8 cellular contexts compared by ENCODE assay signal in the genomic region with DNA sequence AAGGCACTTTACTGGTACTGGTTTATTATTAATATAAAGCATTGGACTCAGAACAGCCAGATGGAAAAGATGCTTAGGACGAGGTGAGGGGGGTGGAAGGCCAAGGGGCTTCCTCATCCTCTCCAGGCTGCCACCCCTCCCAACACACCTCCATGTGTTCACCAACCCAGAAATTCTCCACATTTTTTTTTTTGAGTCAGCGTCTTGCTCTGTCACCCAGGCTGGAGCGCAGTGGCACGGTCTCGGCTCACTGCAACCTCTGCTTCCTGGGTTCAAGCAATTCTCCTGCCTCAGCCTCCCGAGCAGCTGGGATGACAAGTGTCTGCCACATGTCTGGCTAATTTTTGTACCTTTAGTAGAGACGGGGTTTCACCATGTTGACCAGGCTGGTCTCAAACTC. TPM values are rescaled to one million over a fixed set of nuclear protein-coding genes. Genes with fewer than 3 reads are reported as not detected.
DNase-seq lines count a peak whose midpoint lies in the region; ATAC-seq and TF ChIP-seq lines count a peak whose summit lies in the region.
"Not testable (repeated sequence)": the region's sequence is repeated elsewhere in the genome, so short reads cannot be mapped to it uniquely, and the experiment has no call there.

No MANE protein-coding gene starts in this region.

- H3K27me3 Mint-ChIP-seq in Calu3 (ENCODE audit: unreplicated experiment) = peaks cover 20% of the 10 kb centered on the region
- not testable (repeated sequence) for H3K27me3 Mint-ChIP-seq in activated T-cell treated with anti-CD3 and anti-CD28 coated beads, Interleukin-2, amount 50 U/mL, for 72 hours (ENCODE audit: low read depth)
- peaks cover 18% of the 10 kb centered on the region for H3K27me3 Mint-ChIP-seq in stimulated activated naive CD8-positive, alpha-beta T cell treated with anti-CD3 and anti-CD28 coated beads, Interleukin-15, Interleukin-2, amounts not matched to agents 100 ng/mL and 50 ng/mL, for 24 hours

- H3K4me1 Mint-ChIP-seq in Calu3 (ENCODE audit: low read depth, unreplicated experiment) = peaks cover 24% of the 10 kb centered on the region
- peaks cover 87% of the 10 kb centered on the region for H3K4me1 Mint-ChIP-seq in activated T-cell treated with anti-CD3 and anti-CD28 coated beads, Interleukin-2, amount 50 U/mL, for 72 hours (ENCODE audit: low read depth)
- peaks cover 87% of the 10 kb centered on the region for H3K4me1 Mint-ChIP-seq in stimulated activated naive CD8-positive, alpha-beta T cell treated with anti-CD3 and anti-CD28 coated beads, Interleukin-15, Interleukin-2, amounts not matched to agents 100 ng/mL and 50 ng/mL, for 24 hours (ENCODE audit: low read depth)

- H3K4me1 ChIP-seq in ACC112 (ENCODE audit: control insufficient read depth, insufficient read depth, low read length, unreplicated experiment) (peaks cover 24% of the 10 kb centered on the region), hepatocyte (ENCODE audit: insufficient read depth) (peaks cover 14% of the 10 kb centered on the region)
- H3K4me1 ChIP-seq in SK-N-SH (ENCODE audit: control insufficient read depth in 1 of 2, insufficient read depth in 2 of 2, low read depth in 1 of 2, low read length in 1 of 2) = not testable (repeated sequence)

- TF ChIP-seq RAD21 in SK-N-SH (IDR thresholded peaks at IDR 0.05; ENCODE audit: low read length) = not testable (repeated sequence)

- TF ChIP-seq CTCF in Calu3 (IDR thresholded peaks at IDR 0.05; ENCODE audit: unreplicated experiment); SK-N-SH (IDR thresholded peaks at IDR 0.05); brain microvascular endothelial cell (IDR thresholded peaks at IDR 0.05; ENCODE audit: low read depth, low read length, missing control alignments); hepatocyte (IDR thresholded peaks at IDR 0.05; ENCODE audit: poor library complexity): not testable (repeated sequence)

- TF ChIP-seq EP300 in SK-N-SH (IDR thresholded peaks at IDR 0.05; ENCODE audit: borderline replicate concordance in 1 of 2, low read depth in 1 of 2, low read length in 1 of 2) = not testable (repeated sequence)

- H3K27ac Mint-ChIP-seq in Calu3 (ENCODE audit: unreplicated experiment) = not testable (repeated sequence)
- H3K27ac Mint-ChIP-seq in activated T-cell treated with anti-CD3 and anti-CD28 coated beads, Interleukin-2, amount 50 U/mL, for 72 hours = peak overlapping the region; percentile 69
- H3K27ac Mint-ChIP-seq in stimulated activated naive CD8-positive, alpha-beta T cell treated with anti-CD3 and anti-CD28 coated beads, Interleukin-15, Interleukin-2, amounts not matched to agents 100 ng/mL and 50 ng/mL, for 24 hours = peak overlapping the region; percentile 94

- POLR2A ChIA-PET in SK-N-SH (lab: Yijun Ruan, JAX) = not testable (repeated sequence)

- intact Hi-C loops in Calu3 (cut with micrococcal nuclease; ENCODE audit: unreplicated experiment) = not testable (repeated sequence)

- H4K20me1 ChIP-seq in SK-N-SH (ENCODE audit: insufficient read depth); hepatocyte (ENCODE audit: insufficient read depth, poor library complexity, severe bottlenecking): not testable (repeated sequence)

- peaks cover 15% of the 10 kb centered on the region for H3K79me2 ChIP-seq in ACC112 (ENCODE audit: control insufficient read depth, insufficient read depth, low read length, unreplicated experiment)
- not testable (repeated sequence) for H3K79me2 ChIP-seq in SK-N-SH (ENCODE audit: insufficient read depth); hepatocyte

- peak overlapping the region; percentile 75 for H3K4me3 Mint-ChIP-seq in Calu3 (ENCODE audit: low read depth, unreplicated experiment)
- H3K4me3 Mint-ChIP-seq in activated T-cell treated with anti-CD3 and anti-CD28 coated beads, Interleukin-2, amount 50 U/mL, for 72 hours = peak overlapping the region; percentile 84 to 96
- peak overlapping the region; percentile 35 for H3K4me3 Mint-ChIP-seq in stimulated activated naive CD8-positive, alpha-beta T cell treated with anti-CD3 and anti-CD28 coated beads, Interleukin-15, Interleukin-2, amounts not matched to agents 100 ng/mL and 50 ng/mL, for 24 hours

- peak overlapping the region; percentile 76 for H3K4me3 ChIP-seq in ACC112 (ENCODE audit: low read depth, low read length)
- H3K4me3 ChIP-seq in SK-N-SH (ENCODE audit: low read depth in 2 of 2, low read length in 1 of 2); brain microvascular endothelial cell (ENCODE audit: low read depth, low read length); hepatocyte: not testable (repeated sequence)

- in situ Hi-C loops in brain microvascular endothelial cell (cut with HindIII; ENCODE audit: low pct_ligation_motif_present, low sequenced_read_pairs) = not testable (repeated sequence)

- not testable (repeated sequence) for DNase-seq in Calu3; SK-N-SH; activated T-cell treated with anti-CD3 and anti-CD28 coated beads, Interleukin-2, amount 50 U/mL, for 72 hours; brain microvascular endothelial cell; hepatocyte (ENCODE audit: low spot score)
- peak; percentile 65 for DNase-seq in renal cortical epithelial cell (ENCODE audit: low read depth)

- not testable (repeated sequence) for H3K9ac ChIP-seq in SK-N-SH

- H3K9me3 Mint-ChIP-seq in Calu3 (ENCODE audit: low read depth, unreplicated experiment); activated T-cell treated with anti-CD3 and anti-CD28 coated beads, Interleukin-2, amount 50 U/mL, for 72 hours; stimulated activated naive CD8-positive, alpha-beta T cell treated with anti-CD3 and anti-CD28 coated beads, Interleukin-15, Interleukin-2, amounts not matched to agents 100 ng/mL and 50 ng/mL, for 24 hours: not testable (repeated sequence)

- peaks cover 46% of the 10 kb centered on the region for H3K36me3 Mint-ChIP-seq in Calu3 (ENCODE audit: insufficient read depth, unreplicated experiment)
- H3K36me3 Mint-ChIP-seq in activated T-cell treated with anti-CD3 and anti-CD28 coated beads, Interleukin-2, amount 50 U/mL, for 72 hours (ENCODE audit: insufficient read depth in 2 of 2); stimulated activated naive CD8-positive, alpha-beta T cell treated with anti-CD3 and anti-CD28 coated beads, Interleukin-15, Interleukin-2, amounts not matched to agents 100 ng/mL and 50 ng/mL, for 24 hours (ENCODE audit: low read depth): not testable (repeated sequence)

- CTCF ChIA-PET in Calu3 (lab: Charles Lee) = interaction anchor here (0.7 to 0.9 kb wide), 2 partner anchors 34 to 60 kb away, joined by 3 to 5 read pairs; partner anchors contain the start of gene PFKFB3
- CTCF ChIA-PET in SK-N-SH (lab: Yijun Ruan, JAX) = interaction anchor here (1.0 to 1.5 kb wide), 2 partner anchors 260 to 264 kb away, joined by 3 to 4 read pairs; no protein-coding TSS in a partner anchor

- WGBS in SK-N-SH (ENCODE audit: low lambda C conversion rate) = 84% methylated on average over 6 of the region's 7 CpGs
- WGBS in hepatocyte (ENCODE audit: low lambda C conversion rate, missing lambda C conversion rate) = 91% methylated on average over 7 of the region's 7 CpGs

- not testable (repeated sequence) for H3K9me3 ChIP-seq in SK-N-SH; hepatocyte (ENCODE audit: low read depth)

- ATAC-seq in activated T-cell treated with anti-CD3 and anti-CD28 coated beads, Interleukin-2, amount 50 U/mL, for 72 hours (replicated peaks in 1 of 2) = peak; percentile 12 to 20

- H2AFZ ChIP-seq in ACC112 (ENCODE audit: low read length, unreplicated experiment); SK-N-SH (ENCODE audit: low read depth); hepatocyte: not testable (repeated sequence)

- peak overlapping the region; percentile 89 for H3K27ac ChIP-seq in ACC112 (ENCODE audit: low read depth, low read length)
- not testable (repeated sequence) for H3K27ac ChIP-seq in SK-N-SH (ENCODE audit: low read depth in 2 of 2, low read length in 1 of 2); hepatocyte
- peak overlapping the region; percentile 95 for H3K27ac ChIP-seq in brain microvascular endothelial cell

- H3K4me2 ChIP-seq in SK-N-SH (peak overlapping the region; percentile 78; the same call in 1 of the 2 replicates), hepatocyte (peak overlapping the region; percentile 70)

- H3K27me3 ChIP-seq in ACC112 (ENCODE audit: insufficient read depth, low read length) = peaks cover 16% of the 10 kb centered on the region
- not testable (repeated sequence) for H3K27me3 ChIP-seq in SK-N-SH (ENCODE audit: insufficient read depth); brain microvascular endothelial cell (replicated peaks); hepatocyte

- not testable (repeated sequence) for H3K36me3 ChIP-seq in ACC112 (ENCODE audit: insufficient read depth, low read length); SK-N-SH (replicated peaks in 1 of 2; ENCODE audit: control insufficient read depth in 1 of 2, insufficient read depth in 2 of 2, low read length in 1 of 2); brain microvascular endothelial cell (replicated peaks); hepatocyte (replicated peaks; ENCODE audit: insufficient read depth, low read depth)

- not testable (repeated sequence) for H3K9me2 ChIP-seq in SK-N-SH; hepatocyte (replicated peaks; ENCODE audit: insufficient read depth)

- not testable (repeated sequence) for H3F3A ChIP-seq in SK-N-SH (replicated peaks; ENCODE audit: insufficient read depth)

- not testable (repeated sequence) for BruUV-seq in Calu3 (replicated peaks; lab: Mats Ljungman, UMichigan)

RNA-seq across cellular contexts. Expression of gene RBM17, which starts 53.4 kb away (rescaled TPM):
- 133 and 139 TPM in 2 replicates for total RNA-seq in Calu3 (2022)
- polyA plus RNA-seq in SK-N-SH (2012; rRNA removed) = 32.6 and 34.2 TPM in 2 replicates
- polyA plus RNA-seq in SK-N-SH (2012; cell fraction: cytosol; rRNA removed) = 25.2 and 25.9 TPM in 2 replicates
- polyA plus RNA-seq in SK-N-SH (2012; cell fraction: nucleus; rRNA removed) = 94.6 and 118 TPM in 2 replicates
- 100 to 1,000 TPM; 156 to 200 TPM for total RNA-seq in activated T-cell treated with anti-CD3 and anti-CD28 coated beads, Interleukin-2, amount 50 U/mL, for 72 hours
- total RNA-seq in hepatocyte = 35.6 and 46.7 TPM in 2 replicates
- polyA plus RNA-seq in hepatocyte = 112 and 126 TPM in 2 replicates
- total RNA-seq in renal cortical epithelial cell = 32.0 and 60.3 TPM in 2 replicates

Comparison
In these comparisons a context has a peak if more than half of its experiments do, and no peak if none do; other contexts are left out.
1. H3K4me3 Mint-ChIP-seq: peak in every context shown above with its lines; median percentile 90 in activated T-cell treated with anti-CD3 and anti-CD28 coated beads, Interleukin-2, amount 50 U/mL, for 72 hours; 75 in Calu3; 35 in stimulated activated naive CD8-positive, alpha-beta T cell treated with anti-CD3 and anti-CD28 coated beads, Interleukin-15, Interleukin-2, amounts not matched to agents 100 ng/mL and 50 ng/mL, for 24 hours.